Comparison of ENCODE assay signal across 1 cellular context in genomic region chr13:74920361-74920760, GRCh38.
TF ChIP-seq lines count a peak whose summit lies in the region.

No MANE protein-coding gene starts in this region.

TF ChIP-seq in K562, 482 proteins besides CTCF, POLR2A, EP300 and RAD21 (continued from another document and continues in another):
- TF ChIP-seq ARID4B (CRISPR knock-in tag; IDR thresholded peaks at IDR 0.05) (no peak), RBM22 (IDR thresholded peaks at IDR 0.05; ENCODE audit: low read depth, low read length, poor library complexity, severe bottlenecking) (no peak), NCOA6 (IDR thresholded peaks at IDR 0.05) (no peak), POLR2H (tag; IDR thresholded peaks at IDR 0.05; ENCODE audit: low read depth) (no peak), ZFX (CRISPR knock-in tag; IDR thresholded peaks at IDR 0.05) (no peak), HEY1 (CRISPR knock-in tag; IDR thresholded peaks at IDR 0.05; ENCODE audit: borderline replicate concordance) (no peak), LEF1 (IDR thresholded peaks at IDR 0.05) (peak; percentile 75), TAL1 (IDR thresholded peaks at IDR 0.05) (peak; percentile 80), KLF16 (IDR thresholded peaks at IDR 0.05) (peak; percentile 78), GATA2 (CRISPR knock-in tag; IDR thresholded peaks at IDR 0.05) (peak; percentile 68; the same call in 1 of the 2 replicates), MCM5 (IDR thresholded peaks at IDR 0.05; ENCODE audit: low read depth) (no peak), SPI1 (IDR thresholded peaks at IDR 0.05; ENCODE audit: borderline replicate concordance, low read depth, low read length) (peak; percentile 74; the same call in 1 of the 2 replicates), ARID1B (IDR thresholded peaks at IDR 0.05) (peak; percentile 93), CHD7 (IDR thresholded peaks at IDR 0.05; ENCODE audit: low read depth, low read length) (no peak), ZNF175 (CRISPR knock-in tag; IDR thresholded peaks at IDR 0.05; ENCODE audit: low read depth) (no peak), TAF9B (IDR thresholded peaks at IDR 0.05; ENCODE audit: partially characterized antibody) (no peak), IRF2 (CRISPR knock-in tag; IDR thresholded peaks at IDR 0.05) (no peak), CEBPZ (IDR thresholded peaks at IDR 0.05; ENCODE audit: borderline replicate concordance, low read depth, low read length) (no peak), ZBTB26 (CRISPR knock-in tag; IDR thresholded peaks at IDR 0.05) (no peak), DEAF1 (CRISPR knock-in tag; IDR thresholded peaks at IDR 0.05) (no peak), HOMEZ (CRISPR knock-in tag; IDR thresholded peaks at IDR 0.05) (no peak), SOX6 (IDR thresholded peaks at IDR 0.05) (peak; percentile 73), SMARCC2 (IDR thresholded peaks at IDR 0.05; ENCODE audit: low read depth) (peak; percentile 48; the same call in 1 of the 2 replicates), HINFP (tag; conservative IDR thresholded peaks at IDR 0.05; ENCODE audit: low read depth) (no peak), WHSC1 (IDR thresholded peaks at IDR 0.05; ENCODE audit: low read length) (no peak), E2F5 (CRISPR knock-in tag; IDR thresholded peaks at IDR 0.05) (no peak), ZNF263 (CRISPR knock-in tag; IDR thresholded peaks at IDR 0.05; ENCODE audit: borderline replicate concordance) (no peak), FOXM1 (IDR thresholded peaks at IDR 0.05; ENCODE audit: low read depth) (peak; percentile 80), FOXM1 (CRISPR knock-in tag; IDR thresholded peaks at IDR 0.05; ENCODE audit: low read depth) (no peak), POLR2B (IDR thresholded peaks at IDR 0.05; ENCODE audit: low read depth, partially characterized antibody) (no peak)
